In the genomic region with DNA sequence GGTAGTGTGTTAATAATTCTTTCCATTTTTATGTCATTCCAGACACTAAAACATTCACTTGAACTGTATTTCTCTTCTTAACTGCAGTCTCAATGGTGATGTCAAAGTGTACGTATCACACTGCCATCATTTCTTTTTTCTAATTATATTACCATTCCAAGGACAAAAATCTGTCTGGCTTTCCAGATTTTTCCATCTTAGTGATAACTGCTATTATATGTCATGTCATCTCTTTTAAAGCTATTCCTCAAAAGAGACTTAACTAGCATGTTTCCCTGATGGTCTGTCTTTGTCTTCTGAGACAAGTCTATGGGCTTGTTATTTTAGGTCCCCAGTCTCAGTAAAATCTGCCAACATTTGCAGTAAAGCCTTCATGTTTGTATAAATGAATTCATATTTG, we compare ENCODE assay signal across 28 cellular contexts.
"Had no signal": no experiment of that assay in that cellular context is flagged by ENCODE, and none has a peak within 500 bp of the region (broad histone marks: within the 10 kb centered on the region; RNA-seq: fewer than 3 reads in every experiment).

No MANE protein-coding gene starts in this region.

- H3K36me3 Mint-ChIP-seq: stimulated activated effector memory CD8-positive, alpha-beta T cell treated with anti-CD3 and anti-CD28 coated beads, Interleukin-12 subunit alpha, Interleukin-12 subunit beta, amount 100 ng/mL, for 72 hours; stimulated activated memory B cell treated with anti-CD40 and anti-IgM and Interleukin-4, amounts not matched to agents 10 μg/mL and 1 μg/mL and 100 μg/mL, for 72 hours; stimulated activated naive B cell treated with anti-CD40 and anti-IgM and Interleukin-4, amounts not matched to agents 10 μg/mL and 1 μg/mL and 100 μg/mL, for 72 hours; type B pancreatic cell had no signal

- H3K27ac Mint-ChIP-seq: stimulated activated effector memory CD8-positive, alpha-beta T cell treated with anti-CD3 and anti-CD28 coated beads, Interleukin-12 subunit alpha, Interleukin-12 subunit beta, amount 100 ng/mL, for 72 hours; stimulated activated memory B cell treated with anti-CD40 and anti-IgM and Interleukin-4, amounts not matched to agents 10 μg/mL and 1 μg/mL and 100 μg/mL, for 72 hours; stimulated activated naive B cell treated with anti-CD40 and anti-IgM and Interleukin-4, amounts not matched to agents 10 μg/mL and 1 μg/mL and 100 μg/mL, for 72 hours; stimulated activated naive CD8-positive, alpha-beta T cell treated with anti-CD3 and anti-CD28 coated beads, Interleukin-15, amount 100 ng/mL, for 72 hours; stimulated activated naive CD8-positive, alpha-beta T cell treated with anti-CD3 and anti-CD28 coated beads, Interleukin-15, Interleukin-2, amounts not matched to agents 100 ng/mL and 50 ng/mL, for 24 hours; type B pancreatic cell had no signal

- H3K4me3 ChIP-seq: stomach, suprapubic skin, testis, thoracic aorta, thyroid gland, tibial artery, tibial nerve, transverse colon, upper lobe of left lung, upper lobe of right lung, uterus, vagina had no signal

- H3K4me3 Mint-ChIP-seq: stimulated activated effector memory CD8-positive, alpha-beta T cell treated with anti-CD3 and anti-CD28 coated beads, Interleukin-12 subunit alpha, Interleukin-12 subunit beta, amount 100 ng/mL, for 72 hours; stimulated activated memory B cell treated with anti-CD40 and anti-IgM and Interleukin-4, amounts not matched to agents 10 μg/mL and 1 μg/mL and 100 μg/mL, for 72 hours; stimulated activated naive B cell treated with anti-CD40 and anti-IgM and Interleukin-4, amounts not matched to agents 10 μg/mL and 1 μg/mL and 100 μg/mL, for 72 hours; stimulated activated naive CD8-positive, alpha-beta T cell treated with anti-CD3 and anti-CD28 coated beads, Interleukin-15, amount 100 ng/mL, for 72 hours; stimulated activated naive CD8-positive, alpha-beta T cell treated with anti-CD3 and anti-CD28 coated beads, Interleukin-15, Interleukin-2, amounts not matched to agents 100 ng/mL and 50 ng/mL, for 24 hours; type B pancreatic cell had no signal

- H3K4me1 Mint-ChIP-seq: stimulated activated effector memory CD8-positive, alpha-beta T cell treated with anti-CD3 and anti-CD28 coated beads, Interleukin-12 subunit alpha, Interleukin-12 subunit beta, amount 100 ng/mL, for 72 hours; stimulated activated memory B cell treated with anti-CD40 and anti-IgM and Interleukin-4, amounts not matched to agents 10 μg/mL and 1 μg/mL and 100 μg/mL, for 72 hours; stimulated activated naive B cell treated with anti-CD40 and anti-IgM and Interleukin-4, amounts not matched to agents 10 μg/mL and 1 μg/mL and 100 μg/mL, for 72 hours; stimulated activated naive CD8-positive, alpha-beta T cell treated with anti-CD3 and anti-CD28 coated beads, Interleukin-15, amount 100 ng/mL, for 72 hours had no signal

- H3K36me3 ChIP-seq: stomach, suprapubic skin, thoracic aorta, thyroid gland, tibial artery, tibial nerve, transverse colon, upper lobe of left lung, upper lobe of right lung, uterus, vagina had no signal

- H3K27me3 ChIP-seq: stomach, suprapubic skin, testis, thyroid gland, tibial artery, tibial nerve, transverse colon, upper lobe of left lung, upper lobe of right lung, uterus, vagina had no signal

- H3K27ac ChIP-seq: stomach, suprapubic skin, testis, thoracic aorta, thyroid gland, tibial artery, tibial nerve, transverse colon, upper lobe of left lung, upper lobe of right lung, uterus, vagina had no signal

- DNase-seq: stimulated activated CD4-positive, alpha-beta T cell treated with anti-CD3 and anti-CD28 coated beads, Interleukin-2, amount 100 ng/mL, for 48 hours; stimulated activated CD4-positive, alpha-beta T cell treated with anti-CD3 and anti-CD28 coated beads, Interleukin-4, amount 100 ng/mL, for 1 hour; stimulated activated CD4-positive, alpha-beta T cell treated with anti-CD3 and anti-CD28 coated beads, Interleukin-4, amount 100 ng/mL, for 24 hours; stimulated activated CD4-positive, alpha-beta T cell treated with anti-CD3 and anti-CD28 coated beads, Interleukin-4, amount 100 ng/mL, for 4 hours; stimulated activated CD8-positive, alpha-beta memory T cell treated with anti-CD3 and anti-CD28 coated beads, Interleukin-4, amount 100 ng/mL, for 48 hours; stimulated activated naive B cell treated with anti-CD40 and anti-IgM and Interleukin-4, amounts not matched to agents 10 μg/mL and 1 μg/mL and 100 μg/mL, for 72 hours; stimulated activated naive CD4-positive, alpha-beta T cell; stimulated activated naive CD4-positive, alpha-beta T cell treated with Interleukin-2 at 50 U/mL for 16 hours; stimulated activated naive CD8-positive, alpha-beta T cell treated with anti-CD3 and anti-CD28 coated beads, Interleukin-15, amount 100 ng/mL, for 72 hours; stimulated activated naive CD8-positive, alpha-beta T cell treated with anti-CD3 and anti-CD28 coated beads, Interleukin-15, Interleukin-2, amounts not matched to agents 100 U/mL and 50 U/mL, for 24 hours; stomach; substantia nigra; testis; thyroid gland; tibial artery; transverse colon; trophoblast cell; upper lobe of left lung; upper lobe of right lung; uterus had no signal

- H3K27me3 Mint-ChIP-seq: stimulated activated memory B cell treated with anti-CD40 and anti-IgM and Interleukin-4, amounts not matched to agents 10 μg/mL and 1 μg/mL and 100 μg/mL, for 72 hours; stimulated activated naive B cell treated with anti-CD40 and anti-IgM and Interleukin-4, amounts not matched to agents 10 μg/mL and 1 μg/mL and 100 μg/mL, for 72 hours; stimulated activated naive CD8-positive, alpha-beta T cell treated with anti-CD3 and anti-CD28 coated beads, Interleukin-15, amount 100 ng/mL, for 72 hours; stimulated activated naive CD8-positive, alpha-beta T cell treated with anti-CD3 and anti-CD28 coated beads, Interleukin-15, Interleukin-2, amounts not matched to agents 100 ng/mL and 50 ng/mL, for 24 hours; type B pancreatic cell had no signal

- H3K9me3 ChIP-seq: testis, thyroid gland, transverse colon, upper lobe of left lung, upper lobe of right lung, uterus, vagina had no signal
